ENCODE assay signal across 25 cellular contexts in genomic region chr1:26050255-26050640, GRCh38. TPM values are rescaled to one million over a fixed set of nuclear protein-coding genes. Genes with fewer than 3 reads are reported as not detected.
"Had no signal": no experiment of that assay in that cellular context is flagged by ENCODE, and none has a peak within 500 bp of the region (broad histone marks: within the 10 kb centered on the region; RNA-seq: fewer than 3 reads in every experiment).

No MANE protein-coding gene starts in this region.

- H3K4me1 Mint-ChIP-seq: IgD-negative memory B cell had no signal

- H3K4me3 ChIP-seq: adrenal gland, breast epithelium, Peyer's patch had no signal

- H3K4me2 ChIP-seq: KMS-11 had no signal

- H3K27ac Mint-ChIP-seq: activated CD8-positive, alpha-beta T cell treated with anti-CD3 and anti-CD28 coated beads, Interleukin-2, amount 10 ng/mL, durations not matched to agents 7 days and 5 days; activated naive CD8-positive, alpha-beta T cell treated with anti-CD3 and anti-CD28 coated beads, Interleukin-2, amount 10 ng/mL, durations not matched to agents 7 days and 5 days; IgD-negative memory B cell; T-helper 17 cell; WTC11 had no signal

- H3K9me3 Mint-ChIP-seq: activated naive CD8-positive, alpha-beta T cell treated with anti-CD3 and anti-CD28 coated beads, Interleukin-2, amount 10 ng/mL, durations not matched to agents 7 days and 5 days; IgD-negative memory B cell; WTC11 had no signal

- H3K36me3 Mint-ChIP-seq: activated naive CD8-positive, alpha-beta T cell treated with anti-CD3 and anti-CD28 coated beads, Interleukin-2, amount 10 ng/mL, durations not matched to agents 7 days and 5 days; IgD-negative memory B cell; WTC11 had no signal

- H3K36me3 ChIP-seq: adrenal gland, breast epithelium, Peyer's patch had no signal

- H3K27ac ChIP-seq: adrenal gland, breast epithelium, KMS-11 had no signal

- H3K9me3 ChIP-seq: adrenal gland, breast epithelium, Peyer's patch had no signal

- H3K4me3 Mint-ChIP-seq: activated CD8-positive, alpha-beta T cell treated with anti-CD3 and anti-CD28 coated beads, Interleukin-2, amount 10 ng/mL, durations not matched to agents 7 days and 5 days; activated naive CD8-positive, alpha-beta T cell treated with anti-CD3 and anti-CD28 coated beads, Interleukin-2, amount 10 ng/mL, durations not matched to agents 7 days and 5 days; T-helper 17 cell; WTC11 had no signal

- ATAC-seq: activated CD8-positive, alpha-beta T cell treated with anti-CD3 and anti-CD28 coated beads, Interleukin-2, amount 10 ng/mL, durations not matched to agents 7 days and 5 days; T-helper 17 cell; WTC11 had no signal

- DNase-seq: activated CD4-positive, alpha-beta T cell treated with anti-CD3 and anti-CD28 coated beads for 48 hours; activated CD4-positive, alpha-beta T cell treated with anti-CD3 and anti-CD28 coated beads, Interleukin-2, amount 50 U/mL, for 4 hours; activated CD4-positive, CD25-positive, alpha-beta regulatory T cell treated with anti-CD3 and anti-CD28 coated beads, Interleukin-2, amount 50 U/mL, for 72 hours; activated CD8-positive, alpha-beta memory T cell treated with anti-CD3 and anti-CD28 coated beads, Interleukin-2, amount 50 U/mL, for 48 hours; activated CD8-positive, alpha-beta T cell treated with anti-CD3 and anti-CD28 coated beads, Interleukin-2, amount 10 ng/mL, durations not matched to agents 7 days and 5 days; activated naive CD4-positive, alpha-beta T cell treated with anti-CD3 and anti-CD28 coated beads, Interleukin-2, amount 50 U/mL, for 16 hours; activated naive CD8-positive, alpha-beta T cell treated with anti-CD3 and anti-CD28 coated beads, Interleukin-2, amount 10 ng/mL, durations not matched to agents 7 days and 5 days; activated T-cell treated with anti-CD3 and anti-CD28 coated beads, Interleukin-2, amount 50 U/mL, for 1 hour; aorta; NCI-H1105; NCI-H1436; NCI-H1694 treated with DMSO at 0.1 percent for 48 hours; NCI-H2029 treated with DMSO at 0.1 percent for 48 hours; NCI-H345; NCI-H510A; NCI-H526 treated with DMSO at 0.1 percent for 48 hours; SIG-M5; T-helper 17 cell; T-helper 9 cell had no signal

- H3K9ac ChIP-seq: KMS-11 had no signal

RNA-seq across cellular contexts. Expression of gene SLC30A2, which starts 4.3 kb away (rescaled TPM):
- total RNA-seq: activated CD8-positive, alpha-beta T cell treated with anti-CD3 and anti-CD28 coated beads, Interleukin-2, amount 10 ng/mL, durations not matched to agents 7 days and 5 days; activated naive CD8-positive, alpha-beta T cell treated with anti-CD3 and anti-CD28 coated beads, Interleukin-2, amount 10 ng/mL, durations not matched to agents 7 days and 5 days; aorta; T-helper 17 cell had no signal
- polyA plus RNA-seq: IgD-negative memory B cell had no signal

RNA-seq across cellular contexts. Expression of gene TRIM63, which starts 17.2 kb away (rescaled TPM):
- total RNA-seq: activated naive CD8-positive, alpha-beta T cell treated with anti-CD3 and anti-CD28 coated beads, Interleukin-2, amount 10 ng/mL, durations not matched to agents 7 days and 5 days; T-helper 17 cell; WTC11 had no signal
- polyA plus RNA-seq: IgD-negative memory B cell had no signal

RNA-seq across cellular contexts. Expression of gene EXTL1, which starts 28.7 kb away (rescaled TPM):
- total RNA-seq: activated CD8-positive, alpha-beta T cell treated with anti-CD3 and anti-CD28 coated beads, Interleukin-2, amount 10 ng/mL, durations not matched to agents 7 days and 5 days; activated naive CD8-positive, alpha-beta T cell treated with anti-CD3 and anti-CD28 coated beads, Interleukin-2, amount 10 ng/mL, durations not matched to agents 7 days and 5 days; Peyer's patch; T-helper 17 cell had no signal
- polyA plus RNA-seq: IgD-negative memory B cell had no signal
